Comparison of ENCODE assay signal across 20 cellular contexts in the genomic region with DNA sequence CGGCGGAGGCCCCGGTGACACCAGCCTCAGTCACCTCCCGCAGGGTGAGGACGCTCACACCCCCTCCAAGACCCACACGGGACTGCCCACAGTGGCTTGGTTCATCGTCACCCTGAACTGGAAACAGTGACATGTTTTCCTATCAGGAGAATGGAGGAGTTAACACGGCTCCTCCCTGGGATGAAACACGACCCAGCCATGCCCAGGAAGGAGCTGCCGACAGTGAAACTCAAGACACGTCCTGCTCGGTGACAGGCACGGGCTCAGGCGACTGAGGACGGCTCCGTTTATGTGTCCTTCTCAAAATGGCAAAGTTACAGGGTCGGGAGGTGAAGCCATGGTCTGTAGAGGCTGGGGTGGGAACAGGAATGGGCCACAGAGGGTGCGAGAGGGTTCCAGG.
A peak's percentile ranks its signal among the peaks of the same experiment; 100 is the strongest.
DNase-seq lines count a peak whose midpoint lies in the region; ATAC-seq and TF ChIP-seq lines count a peak whose summit lies in the region.
"Had no signal": no experiment of that assay in that cellular context is flagged by ENCODE, and none has a peak within 500 bp of the region (broad histone marks: within the 10 kb centered on the region; RNA-seq: fewer than 3 reads in every experiment).

No MANE protein-coding gene starts in this region.

- no peak for TF ChIP-seq CTCF in cardiac muscle cell (IDR thresholded peaks at IDR 0.05; ENCODE audit: low read depth, low read length)
- no peak for TF ChIP-seq CTCF in hepatocyte (IDR thresholded peaks at IDR 0.05; ENCODE audit: poor library complexity)
- TF ChIP-seq CTCF in Caco-2 (IDR thresholded peaks at IDR 0.05; ENCODE audit: insufficient read depth in 1 of 2, low read depth in 1 of 2, low read length in 1 of 2, severe bottlenecking in 1 of 2, unreplicated experiment in 1 of 2): no peak

- no peaks in the 10 kb centered on the region for H3K79me2 ChIP-seq in hepatocyte
- H3K79me2 ChIP-seq in GM23248 (ENCODE audit: insufficient read depth): no peaks in the 10 kb centered on the region

- intact Hi-C loops in left ventricle myocardium superior (cut with micrococcal nuclease): no loop called here
- intact Hi-C loops in Caco-2 (cut with micrococcal nuclease; ENCODE audit: unreplicated experiment): no loop called here

- H3K4me3 ChIP-seq in cardiac muscle cell (no peak overlapping the region), hepatocyte (no peak overlapping the region), Caco-2 (ENCODE audit: low read depth, low read length) (no peak overlapping the region), GM23248 (no peak overlapping the region)
- H3K4me3 ChIP-seq: mucosa of descending colon, right lobe of liver had no signal

- H3K9me2 ChIP-seq in hepatocyte (replicated peaks; ENCODE audit: insufficient read depth): no peaks in the 10 kb centered on the region
- no peaks in the 10 kb centered on the region for H3K9me2 ChIP-seq in GM23248 (ENCODE audit: insufficient read depth)

- H3F3A ChIP-seq in GM23248 (ENCODE audit: insufficient read depth): no peaks in the 10 kb centered on the region

- POLR2A ChIA-PET in Caco-2 (lab: Charles Lee): no interaction called here

- H3K27me3 Mint-ChIP-seq in Caco-2 (ENCODE audit: insufficient read depth, unreplicated experiment): peaks cover 25% of the 10 kb centered on the region
- H3K27me3 Mint-ChIP-seq: activated CD8-positive, alpha-beta memory T cell treated with anti-CD3 and anti-CD28 coated beads, Interleukin-2, amount 10 ng/mL, durations not matched to agents 7 days and 5 days had no signal

- H3K36me3 Mint-ChIP-seq in Caco-2 (ENCODE audit: insufficient read depth, unreplicated experiment): no peaks in the 10 kb centered on the region
- H3K36me3 Mint-ChIP-seq: activated CD8-positive, alpha-beta memory T cell treated with anti-CD3 and anti-CD28 coated beads, Interleukin-2, amount 10 ng/mL, durations not matched to agents 7 days and 5 days had no signal

- H2AFZ ChIP-seq in hepatocyte (no peak overlapping the region), GM23248 (no peak overlapping the region)

- no peak overlapping the region for H3K27ac Mint-ChIP-seq in Caco-2 (ENCODE audit: unreplicated experiment)
- H3K27ac Mint-ChIP-seq: activated CD8-positive, alpha-beta memory T cell treated with anti-CD3 and anti-CD28 coated beads, Interleukin-2, amount 10 ng/mL, durations not matched to agents 7 days and 5 days; effector memory CD8-positive, alpha-beta T cell had no signal

- peak in 1 of 2 donors; percentile 66 for DNase-seq in cardiac muscle cell (ENCODE audit: low read depth in 1 of 2, low spot score in 1 of 2)
- DNase-seq in left ventricle myocardium superior: no peak
- DNase-seq in hepatocyte (ENCODE audit: low spot score): no peak
- DNase-seq in Caco-2: no peak
- DNase-seq in NCI-H2107 treated with DMSO at 0.1 percent for 48 hours (lab: John Stamatoyannopoulos, UW; ENCODE audit: unreplicated experiment): no peak
- DNase-seq in GM23248: no peak
- DNase-seq in Ammon's horn (ENCODE audit: low spot score): no peak
- DNase-seq: activated CD4-positive, CD25-positive, alpha-beta regulatory T cell treated with anti-CD3 and anti-CD28 coated beads, Interleukin-2, amount 50 U/mL, for 72 hours; activated CD8-positive, alpha-beta memory T cell treated with anti-CD3 and anti-CD28 coated beads, Interleukin-2, amount 10 ng/mL, durations not matched to agents 7 days and 5 days; amygdala; Calu3; effector memory CD8-positive, alpha-beta T cell; GF-D8; HCEC 1CT; NCI-H510A; right lobe of liver; T-helper 2 cell had no signal

- CTCF ChIA-PET in Caco-2 (lab: Charles Lee): no interaction called here

- H3K9me3 Mint-ChIP-seq in Caco-2 (ENCODE audit: unreplicated experiment): no peaks in the 10 kb centered on the region
- H3K9me3 Mint-ChIP-seq: central memory CD8-positive, alpha-beta T cell; effector memory CD8-positive, alpha-beta T cell had no signal

- WGBS in hepatocyte (ENCODE audit: low lambda C conversion rate, missing lambda C conversion rate): 68% methylated on average over 18 of the region's 18 CpGs
- WGBS in GM23248 (ENCODE audit: low coverage in 1 of 2, low lambda C conversion rate in 2 of 2, missing lambda C conversion rate in 2 of 2), 2 experiments: 22 to 35% methylated on average over 13 to 18 of the region's 18 CpGs

- no peaks in the 10 kb centered on the region for H4K20me1 ChIP-seq in hepatocyte (ENCODE audit: insufficient read depth, poor library complexity, severe bottlenecking)
- H4K20me1 ChIP-seq in GM23248 (ENCODE audit: insufficient read depth): no peaks in the 10 kb centered on the region

- BruUV-seq in Caco-2 (replicated peaks; lab: Mats Ljungman, UMichigan): no TSS peak

- in situ Hi-C loops in GM23248 (cut with MboI): no loop called here

- no peak overlapping the region for H3K4me3 Mint-ChIP-seq in Caco-2 (ENCODE audit: unreplicated experiment)
- H3K4me3 Mint-ChIP-seq: activated CD8-positive, alpha-beta memory T cell treated with anti-CD3 and anti-CD28 coated beads, Interleukin-2, amount 10 ng/mL, durations not matched to agents 7 days and 5 days; central memory CD8-positive, alpha-beta T cell; effector memory CD8-positive, alpha-beta T cell had no signal

- H3K36me3 ChIP-seq in cardiac muscle cell (no peaks in the 10 kb centered on the region), hepatocyte (replicated peaks; ENCODE audit: insufficient read depth, low read depth) (no peaks in the 10 kb centered on the region), Caco-2 (ENCODE audit: control insufficient read depth, insufficient read depth, low read length) (no peaks in the 10 kb centered on the region), GM23248 (ENCODE audit: low read depth) (no peaks in the 10 kb centered on the region)
- H3K36me3 ChIP-seq: right lobe of liver had no signal

- H3K27ac ChIP-seq in cardiac muscle cell (peak overlapping the region; percentile 55), hepatocyte (peak overlapping the region; percentile 49), GM23248 (no peak overlapping the region)
- H3K27ac ChIP-seq: right lobe of liver had no signal

- no peaks in the 10 kb centered on the region for H3K9me3 ChIP-seq in cardiac muscle cell (ENCODE audit: low read depth)
- H3K9me3 ChIP-seq in hepatocyte (ENCODE audit: low read depth): no peaks in the 10 kb centered on the region
- no peaks in the 10 kb centered on the region for H3K9me3 ChIP-seq in Caco-2
- H3K9me3 ChIP-seq in GM23248 (ENCODE audit: low read depth): no peaks in the 10 kb centered on the region
- H3K9me3 ChIP-seq: mucosa of descending colon, right lobe of liver had no signal

- H3K27me3 ChIP-seq in cardiac muscle cell: no peaks in the 10 kb centered on the region
- no peaks in the 10 kb centered on the region for H3K27me3 ChIP-seq in hepatocyte
- H3K27me3 ChIP-seq in Caco-2 (replicated peaks; ENCODE audit: control insufficient read depth, insufficient read depth, low read length): peaks cover 1% of the 10 kb centered on the region; the same call in 1 of the 2 replicates
- no peaks in the 10 kb centered on the region for H3K27me3 ChIP-seq in GM23248 (replicated peaks; ENCODE audit: insufficient read depth)
- H3K27me3 ChIP-seq: right lobe of liver had no signal

- peaks cover 11% of the 10 kb centered on the region for H3K4me1 ChIP-seq in cardiac muscle cell (ENCODE audit: low read depth)
- peaks cover 12% of the 10 kb centered on the region for H3K4me1 ChIP-seq in hepatocyte (ENCODE audit: insufficient read depth)
- peaks cover 5% of the 10 kb centered on the region; the same call in 1 of the 2 replicates for H3K4me1 ChIP-seq in Caco-2
- H3K4me1 ChIP-seq in GM23248 (ENCODE audit: insufficient read depth): no peaks in the 10 kb centered on the region
- H3K4me1 ChIP-seq: right lobe of liver had no signal

- H3K9ac ChIP-seq in GM23248: no peak overlapping the region

- ATAC-seq in left ventricle myocardium superior: no peak
- peak; percentile 6 for ATAC-seq in HG03196 (IDR thresholded peaks at IDR 0.05; ENCODE audit: unreplicated experiment)
- ATAC-seq: activated CD8-positive, alpha-beta memory T cell treated with anti-CD3 and anti-CD28 coated beads, Interleukin-2, amount 10 ng/mL, durations not matched to agents 7 days and 5 days; effector memory CD8-positive, alpha-beta T cell; mucosa of descending colon; right lobe of liver had no signal

- H3K4me1 Mint-ChIP-seq in Caco-2 (ENCODE audit: low read depth, unreplicated experiment): no peaks in the 10 kb centered on the region
- H3K4me1 Mint-ChIP-seq: activated CD8-positive, alpha-beta memory T cell treated with anti-CD3 and anti-CD28 coated beads, Interleukin-2, amount 10 ng/mL, durations not matched to agents 7 days and 5 days; central memory CD8-positive, alpha-beta T cell had no signal

- H3K4me2 ChIP-seq in hepatocyte (peak overlapping the region; percentile 69), GM23248 (ENCODE audit: unreplicated experiment) (no peak overlapping the region)
